Comparison of ENCODE assay signal across 8 cellular contexts in genomic region chr2:111747410-111748115, GRCh38.
DNase-seq lines count a peak whose midpoint lies in the region; ATAC-seq and TF ChIP-seq lines count a peak whose summit lies in the region.
"Not testable (repeated sequence)": the region's sequence is repeated elsewhere in the genome, so short reads cannot be mapped to it uniquely, and the experiment has no call there.

No MANE protein-coding gene starts in this region.

- not testable (repeated sequence) for H3K4me3 Mint-ChIP-seq in Calu3 (ENCODE audit: low read depth, unreplicated experiment); activated naive CD8-positive, alpha-beta T cell treated with anti-CD3 and anti-CD28 coated beads, Interleukin-2, amount 10 ng/mL, durations not matched to agents 7 days and 5 days

- DNase-seq in Calu3 = peak; percentile 69
- peak; percentile 39 for DNase-seq in activated CD4-positive, alpha-beta T cell treated with anti-CD3 and anti-CD28 coated beads for 1 hour
- peak; percentile 78 for DNase-seq in activated naive CD8-positive, alpha-beta T cell treated with anti-CD3 and anti-CD28 coated beads, Interleukin-2, amount 10 ng/mL, durations not matched to agents 7 days and 5 days
- peak; percentile 3 to 87 (median 64) for DNase-seq in head of caudate nucleus
- not testable (repeated sequence) for DNase-seq in osteoblast (ENCODE audit: insufficient read length, low spot score, missing footprints)
- DNase-seq in stimulated activated CD8-positive, alpha-beta memory T cell treated with anti-CD3 and anti-CD28 coated beads, Interleukin-4, amount 100 ng/mL, for 24 hours (ENCODE audit: low read depth) = peak; percentile 49

- H3K27me3 Mint-ChIP-seq in Calu3 (ENCODE audit: unreplicated experiment); activated naive CD8-positive, alpha-beta T cell treated with anti-CD3 and anti-CD28 coated beads, Interleukin-2, amount 10 ng/mL, durations not matched to agents 7 days and 5 days: not testable (repeated sequence)

- H3K4me1 ChIP-seq in osteoblast (ENCODE audit: insufficient read depth, low read length) = not testable (repeated sequence)

- CTCF ChIA-PET in Calu3 (lab: Charles Lee) = not testable (repeated sequence)

- H2AFZ ChIP-seq in osteoblast (ENCODE audit: low read length) = not testable (repeated sequence)

- H4K20me1 ChIP-seq in osteoblast (ENCODE audit: insufficient read depth, low read length) = not testable (repeated sequence)

- H3K36me3 Mint-ChIP-seq in Calu3 (ENCODE audit: insufficient read depth, unreplicated experiment); activated naive CD8-positive, alpha-beta T cell treated with anti-CD3 and anti-CD28 coated beads, Interleukin-2, amount 10 ng/mL, durations not matched to agents 7 days and 5 days: not testable (repeated sequence)

- not testable (repeated sequence) for H3K9me3 Mint-ChIP-seq in Calu3 (ENCODE audit: low read depth, unreplicated experiment); activated naive CD8-positive, alpha-beta T cell treated with anti-CD3 and anti-CD28 coated beads, Interleukin-2, amount 10 ng/mL, durations not matched to agents 7 days and 5 days

- not testable (repeated sequence) for H3K4me3 ChIP-seq in osteoblast (ENCODE audit: insufficient read depth, low read length)

- not testable (repeated sequence) for H3K9me3 ChIP-seq in osteoblast (ENCODE audit: low read depth, low read length)

- POLR2A ChIA-PET in activated naive CD8-positive, alpha-beta T cell treated with anti-CD3 and anti-CD28 coated beads, Interleukin-2, amount 10 ng/mL, durations not matched to agents 7 days and 5 days (lab: Charles Lee) = not testable (repeated sequence)

- intact Hi-C loops in Calu3 (cut with micrococcal nuclease; ENCODE audit: unreplicated experiment); head of caudate nucleus (cut with DNase I): not testable (repeated sequence)

- peak; percentile 90 for ATAC-seq in GM21390 (IDR thresholded peaks at IDR 0.05; ENCODE audit: unreplicated experiment)
- peak; percentile 89 for ATAC-seq in HG03439 (IDR thresholded peaks at IDR 0.05; ENCODE audit: unreplicated experiment)
- ATAC-seq in activated naive CD8-positive, alpha-beta T cell treated with anti-CD3 and anti-CD28 coated beads, Interleukin-2, amount 10 ng/mL, durations not matched to agents 7 days and 5 days (ENCODE audit: low read depth) = peak; percentile 95

- H3K4me2 ChIP-seq in osteoblast (ENCODE audit: insufficient read depth, low read length) = not testable (repeated sequence)

- H3K36me3 ChIP-seq in osteoblast (ENCODE audit: insufficient read depth, low read length) = not testable (repeated sequence)

- not testable (repeated sequence) for BruUV-seq in Calu3 (replicated peaks; lab: Mats Ljungman, UMichigan)

- TF ChIP-seq CTCF in Calu3 (IDR thresholded peaks at IDR 0.05; ENCODE audit: unreplicated experiment) (peak; percentile 50), osteoblast (IDR thresholded peaks at IDR 0.05; ENCODE audit: extremely low read depth, low read depth, low read length) (peak; percentile 32)

- H3K27me3 ChIP-seq in osteoblast (ENCODE audit: insufficient read depth, low read length) = not testable (repeated sequence)

- H3K4me1 Mint-ChIP-seq in Calu3 (ENCODE audit: low read depth, unreplicated experiment); activated naive CD8-positive, alpha-beta T cell treated with anti-CD3 and anti-CD28 coated beads, Interleukin-2, amount 10 ng/mL, durations not matched to agents 7 days and 5 days: not testable (repeated sequence)

- not testable (repeated sequence) for H3K79me2 ChIP-seq in osteoblast (ENCODE audit: insufficient read depth, low read length)

- not testable (repeated sequence) for H3K27ac ChIP-seq in osteoblast (ENCODE audit: low read depth, low read length)

- H3K27ac Mint-ChIP-seq in Calu3 (ENCODE audit: unreplicated experiment); activated naive CD8-positive, alpha-beta T cell treated with anti-CD3 and anti-CD28 coated beads, Interleukin-2, amount 10 ng/mL, durations not matched to agents 7 days and 5 days: not testable (repeated sequence)
